25 cellular contexts compared by ENCODE assay signal in the genomic region with DNA sequence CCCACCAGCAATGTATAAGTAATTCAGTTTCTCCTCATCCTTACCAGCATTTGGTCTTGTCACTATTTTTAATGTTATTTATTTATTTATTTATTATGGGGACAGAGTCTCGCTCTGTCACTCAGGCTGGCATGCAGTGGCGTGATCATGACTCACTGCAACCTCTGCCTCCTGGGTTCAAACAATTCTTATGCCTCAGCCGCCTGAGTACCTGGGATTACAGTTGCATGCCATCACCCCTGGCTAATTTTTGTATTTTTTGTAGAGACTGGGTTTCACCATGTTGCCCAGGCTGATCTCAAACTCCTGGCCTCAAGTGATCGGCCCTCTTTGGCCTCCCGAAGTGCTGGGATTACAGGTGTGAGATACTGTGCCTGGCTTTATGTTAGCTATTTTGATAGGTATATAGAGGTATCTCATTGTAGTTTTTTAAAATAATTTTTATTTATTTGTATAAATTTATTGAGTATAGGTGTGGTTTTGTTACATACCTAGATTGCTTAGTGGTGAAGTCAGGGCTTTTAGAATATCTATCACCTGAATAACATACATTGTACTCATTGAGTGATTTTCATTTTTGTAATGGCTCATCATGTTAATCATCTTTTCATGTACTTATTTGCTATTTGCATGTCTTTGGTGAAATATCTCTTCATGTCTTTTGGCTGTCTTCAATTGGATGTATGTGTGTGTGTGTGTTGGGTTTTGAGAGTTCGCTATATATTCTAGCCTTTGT.
"Had no signal": no experiment of that assay in that cellular context is flagged by ENCODE, and none has a peak within 500 bp of the region (broad histone marks: within the 10 kb centered on the region; RNA-seq: fewer than 3 reads in every experiment).

No MANE protein-coding gene starts in this region.

- ATAC-seq: activated CD8-positive, alpha-beta T cell treated with anti-CD3 and anti-CD28 coated beads, Interleukin-2, amount 10 ng/mL, durations not matched to agents 7 days and 5 days; Panc1; WTC11 had no signal

- H3K4me3 ChIP-seq: adrenal gland, SJSA1 had no signal

- H3K4me2 ChIP-seq: KMS-11 had no signal

- DNase-seq: activated CD4-positive, alpha-beta T cell treated with anti-CD3 and anti-CD28 coated beads for 48 hours; activated CD4-positive, alpha-beta T cell treated with anti-CD3 and anti-CD28 coated beads, Interleukin-2, amount 50 U/mL, for 4 hours; activated CD4-positive, CD25-positive, alpha-beta regulatory T cell treated with anti-CD3 and anti-CD28 coated beads, Interleukin-2, amount 50 U/mL, for 72 hours; activated CD8-positive, alpha-beta memory T cell treated with anti-CD3 and anti-CD28 coated beads, Interleukin-2, amount 50 U/mL, for 48 hours; activated CD8-positive, alpha-beta T cell treated with anti-CD3 and anti-CD28 coated beads, Interleukin-2, amount 10 ng/mL, durations not matched to agents 7 days and 5 days; activated naive CD4-positive, alpha-beta T cell treated with anti-CD3 and anti-CD28 coated beads, Interleukin-2, amount 50 U/mL, for 16 hours; activated naive CD8-positive, alpha-beta T cell treated with anti-CD3 and anti-CD28 coated beads, Interleukin-2, amount 10 ng/mL, durations not matched to agents 7 days and 5 days; activated T-cell treated with anti-CD3 and anti-CD28 coated beads, Interleukin-2, amount 50 U/mL, for 1 hour; adrenal gland; anterior cingulate cortex; MM.1S; NCI-H1105; NCI-H1436; NCI-H1694 treated with DMSO at 0.1 percent for 48 hours; NCI-H2029 treated with DMSO at 0.1 percent for 48 hours; NCI-H510A treated with DMSO at 0.1 percent for 48 hours; NCI-H69; NK-92 treated with Interleukin-12 subunit alpha and Interleukin-12 subunit beta, amount 100 ng/mL, for 24 hours; OCI-M1; RPMI8226; SHP77 had no signal

- H3K9me3 ChIP-seq: adrenal gland, SJSA1 had no signal

- H3K4me1 ChIP-seq: adrenal gland, SJSA1 had no signal

- H3K27me3 ChIP-seq: adrenal gland, SJSA1 had no signal

- H3K36me3 ChIP-seq: adrenal gland, SJSA1 had no signal

- H3K9ac ChIP-seq: KMS-11 had no signal

- H3K27ac ChIP-seq: adrenal gland, KMS-11, SJSA1 had no signal
